ENCODE assay signal across 13 cellular contexts in the genomic region with DNA sequence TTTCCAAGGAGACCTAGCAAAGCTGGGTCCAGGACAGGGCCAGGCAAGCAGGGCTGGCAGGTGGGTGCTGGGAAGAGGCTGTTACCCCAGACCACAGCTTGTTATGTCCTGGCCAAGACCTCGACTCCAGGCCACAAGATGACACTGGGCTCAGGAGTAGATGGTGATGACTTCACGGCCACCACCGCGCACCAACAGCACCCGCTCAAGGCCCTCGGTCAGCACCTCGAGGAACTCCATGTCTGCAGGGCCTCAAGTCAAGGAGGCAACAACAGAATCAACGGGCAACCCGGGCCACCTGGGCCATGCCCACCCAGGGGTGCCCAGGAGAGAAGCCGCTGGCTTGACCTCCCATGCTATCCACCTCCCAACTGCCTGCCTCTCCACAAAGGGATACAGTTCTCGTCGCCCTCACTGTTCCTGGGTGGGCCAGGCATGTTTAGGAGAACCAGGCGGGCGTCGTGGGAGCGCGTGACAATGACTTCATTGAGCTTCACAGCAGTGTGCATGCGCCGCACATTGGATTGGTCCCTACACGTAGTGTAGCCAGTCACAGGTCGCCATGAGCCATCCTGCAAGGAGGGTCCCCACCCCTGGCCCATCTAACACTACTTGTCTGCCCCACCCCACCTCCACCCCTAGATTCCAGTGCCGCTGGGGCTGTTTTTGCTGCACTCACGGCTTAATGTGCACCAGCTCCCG. TPM values are rescaled to one million over a fixed set of nuclear protein-coding genes. Genes with fewer than 3 reads are reported as not detected.
DNase-seq lines count a peak whose midpoint lies in the region; ATAC-seq and TF ChIP-seq lines count a peak whose summit lies in the region.
"Had no signal": no experiment of that assay in that cellular context is flagged by ENCODE, and none has a peak within 500 bp of the region (broad histone marks: within the 10 kb centered on the region; RNA-seq: fewer than 3 reads in every experiment).

No MANE protein-coding gene starts in this region.

- peaks cover 33% of the 10 kb centered on the region for H3K36me3 ChIP-seq in mammary epithelial cell (ENCODE audit: insufficient read depth, low read length)
- H3K36me3 ChIP-seq in mesenchymal stem cell (ENCODE audit: control insufficient read depth in 1 of 2, insufficient read depth in 2 of 2, low read depth in 1 of 2, low read length in 2 of 2) = peaks cover 89 to 97% of the 10 kb centered on the region in 2 experiments
- peaks cover 72 to 89% (median 76%) of the 10 kb centered on the region in 3 donors for H3K36me3 ChIP-seq in tibial artery

- peaks cover 11% of the 10 kb centered on the region for H3K79me2 ChIP-seq in mammary epithelial cell (ENCODE audit: insufficient read depth, low read length)

- WGBS in mammary epithelial cell (ENCODE audit: low coverage, missing lambda C conversion rate) = 84% methylated on average over 23 of the region's 24 CpGs
- WGBS in mesenchymal stem cell = 96% methylated on average over 24 of the region's 24 CpGs

- H3K4me2 ChIP-seq in mammary epithelial cell (ENCODE audit: insufficient read depth, low read depth, low read length) = no peak overlapping the region
- no peak overlapping the region for H3K4me2 ChIP-seq in mesenchymal stem cell (ENCODE audit: low read length, poor library complexity, severe bottlenecking)

- H3K4me3 ChIP-seq in mammary epithelial cell (replicated peaks in 1 of 3; ENCODE audit: insufficient read depth in 1 of 3, low read depth in 2 of 3, low read length in 3 of 3) = no peak overlapping the region
- no peak overlapping the region for H3K4me3 ChIP-seq in mesenchymal stem cell (ENCODE audit: insufficient read depth in 1 of 2, low read depth in 1 of 2, low read length in 2 of 2)
- H3K4me3 ChIP-seq in tibial artery = no peak overlapping the region

- intact Hi-C loops in mammary epithelial cell (cut with micrococcal nuclease) = no loop called here
- intact Hi-C loops in tibial artery (cut with DNase I; ENCODE audit: low total_unique reads) = no loop called here

- CTCF ChIA-PET in mammary epithelial cell (lab: Charles Lee; ENCODE audit: low non-redundant PET) = no interaction called here

- H4K20me1 ChIP-seq in mammary epithelial cell (ENCODE audit: insufficient read depth, low read length) = no peaks in the 10 kb centered on the region

- H3K9ac ChIP-seq in mammary epithelial cell (ENCODE audit: insufficient read depth, low read length) (no peak overlapping the region), mesenchymal stem cell (ENCODE audit: low read length) (peak overlapping the region; percentile 65)

- H4K91ac ChIP-seq in mesenchymal stem cell (ENCODE audit: low read length) = no peak overlapping the region

- no peak overlapping the region for H3K18ac ChIP-seq in mesenchymal stem cell (ENCODE audit: low read depth in 1 of 2, low read length in 2 of 2)

- H3K4me1 ChIP-seq in mammary epithelial cell (ENCODE audit: insufficient read depth, low read length) (no peaks in the 10 kb centered on the region), mesenchymal stem cell (ENCODE audit: control insufficient read depth, insufficient read depth, low read depth, low read length) (peaks cover 21% of the 10 kb centered on the region), tibial artery (peaks cover 0 to 23% (median 18%) of the 10 kb centered on the region in 4 donors)
- H3K4me1 ChIP-seq: foreskin keratinocyte had no signal

- H3K9me3 ChIP-seq in mammary epithelial cell (replicated peaks; ENCODE audit: insufficient read depth, low read length) = no peaks in the 10 kb centered on the region
- H3K9me3 ChIP-seq in mesenchymal stem cell (ENCODE audit: control insufficient read depth, low read length) = no peaks in the 10 kb centered on the region
- no peaks in the 10 kb centered on the region for H3K9me3 ChIP-seq in tibial artery

- H2BK5ac ChIP-seq in mesenchymal stem cell (ENCODE audit: low read depth, low read length, poor library complexity, severe bottlenecking) = no peak overlapping the region

- in situ Hi-C loops in mammary epithelial cell (cut with MboI; ENCODE audit: low sequenced_read_pairs in 2 of 2) (loop anchor here in 1 of 2 donors (25.0 kb wide), 1 partner anchor 433 kb away; no protein-coding TSS in a partner anchor), G401 (cut with HindIII; ENCODE audit: low sequenced_read_pairs) (no loop called here)

- H3K23ac ChIP-seq in mesenchymal stem cell (ENCODE audit: low read length in 2 of 2) = no peak overlapping the region

- H3K79me1 ChIP-seq in mesenchymal stem cell (replicated peaks; ENCODE audit: low read length, poor library complexity, severe bottlenecking) = peaks cover 45% of the 10 kb centered on the region

- no peak overlapping the region for H2BK120ac ChIP-seq in mesenchymal stem cell (ENCODE audit: low read depth, low read length)

- dilution Hi-C loops in mammary epithelial cell (cut with HindIII; ENCODE audit: low sequenced_read_pairs) = no loop called here

- BruUV-seq in mammary epithelial cell (replicated peaks; lab: Mats Ljungman, UMichigan) = TSS peak; percentile 27

- H4K8ac ChIP-seq in mesenchymal stem cell (ENCODE audit: low read length) = no peak overlapping the region

- no peak overlapping the region for H2BK12ac ChIP-seq in mesenchymal stem cell (ENCODE audit: low read length in 2 of 2)

- no peak overlapping the region for H2BK15ac ChIP-seq in mesenchymal stem cell (ENCODE audit: low read depth, poor library complexity, severe bottlenecking)

- no peak for ATAC-seq in GM18498 (IDR thresholded peaks at IDR 0.05; ENCODE audit: unreplicated experiment)
- ATAC-seq: activated naive CD4-positive, alpha-beta T cell treated with anti-CD3 and anti-CD28 coated beads, Interleukin-2, amount 50 U/mL, for 72 hours; foreskin keratinocyte had no signal

- no peak overlapping the region for H3K14ac ChIP-seq in mesenchymal stem cell (ENCODE audit: low read length in 2 of 2)

- H3K4ac ChIP-seq in mesenchymal stem cell (ENCODE audit: low read depth in 1 of 2, low read length in 2 of 2) = no peak overlapping the region

- H2AFZ ChIP-seq in mammary epithelial cell (ENCODE audit: low read depth, low read length) (no peak overlapping the region), mesenchymal stem cell (ENCODE audit: low read depth, low read length) (no peak overlapping the region)

- DNase-seq in mammary epithelial cell = no peak
- no peak for DNase-seq in mesenchymal stem cell
- DNase-seq in tibial artery = peak in 1 of 2 donors; percentile 19
- no peak for DNase-seq in NCI-H1092 treated with DMSO at 0.1 percent for 48 hours (lab: John Stamatoyannopoulos, UW)
- no peak for DNase-seq in G401 (ENCODE audit: low spot score)
- DNase-seq: foreskin keratinocyte, GDM1 had no signal

- no peak for TF ChIP-seq CTCF in mammary epithelial cell (conservative IDR thresholded peaks at IDR 0.05 in 1 of 2, IDR thresholded peaks at IDR 0.05 in 1 of 2; ENCODE audit: extremely low read depth in 1 of 2, insufficient read depth in 1 of 2, low read depth in 1 of 2, low read length in 2 of 2)
- no peak for TF ChIP-seq CTCF in tibial artery (IDR thresholded peaks at IDR 0.05)

- H3K27ac ChIP-seq in mammary epithelial cell (ENCODE audit: insufficient read depth, low read depth, low read length) (no peak overlapping the region), mesenchymal stem cell (ENCODE audit: low read length, poor library complexity, severe bottlenecking) (no peak overlapping the region), tibial artery (peak overlapping the region; percentile 80 to 83)
- H3K27ac ChIP-seq: foreskin keratinocyte had no signal

- no peak overlapping the region for H2AK5ac ChIP-seq in mesenchymal stem cell (ENCODE audit: low read length, severe bottlenecking)

- H3K27me3 ChIP-seq in mammary epithelial cell (ENCODE audit: insufficient read depth, low read length) (no peaks in the 10 kb centered on the region), mesenchymal stem cell (ENCODE audit: control insufficient read depth in 1 of 2, insufficient read depth in 1 of 2, low read length in 2 of 2) (no peaks in the 10 kb centered on the region), tibial artery (no peaks in the 10 kb centered on the region)
- H3K27me3 ChIP-seq: foreskin keratinocyte had no signal

RNA-seq across cellular contexts. Expression of gene LCAT, which starts 0.9 kb away (rescaled TPM):
- total RNA-seq in mammary epithelial cell = 10 to 100 TPM; 13.0 to 43.9 TPM
- 9.3 TPM for polyA plus RNA-seq in mammary epithelial cell
- polyA minus RNA-seq in mammary epithelial cell = 0.72 TPM
- polyA plus RNA-seq in mesenchymal stem cell (2013, experiment 1 of 2) = 11.5 TPM
- polyA plus RNA-seq in mesenchymal stem cell (2013, experiment 2 of 2) = 10.8 TPM
- total RNA-seq in G401 (2014; rRNA removed; shearing (Covaris generic)) = 6.0 and 8.1 TPM in 2 replicates

RNA-seq across cellular contexts. Expression of gene PSMB10, which starts 8.2 kb away (rescaled TPM):
- total RNA-seq in mammary epithelial cell = 10 to 100 TPM in 1 of 2 donors, 1 to 10 TPM in 1; 9.2 to 23.8 TPM
- 15.7 TPM for polyA plus RNA-seq in mammary epithelial cell
- polyA minus RNA-seq in mammary epithelial cell = 4.5 TPM
- 102 TPM for polyA plus RNA-seq in mesenchymal stem cell (2013, experiment 1 of 2)
- 104 TPM for polyA plus RNA-seq in mesenchymal stem cell (2013, experiment 2 of 2)
- total RNA-seq in G401 (2014; rRNA removed; shearing (Covaris generic)) = 17.1 and 26.2 TPM in 2 replicates

RNA-seq across cellular contexts. Expression of gene CTRL, which starts 13.2 kb away (rescaled TPM):
- 1 to 10 TPM in 1 of 2 donors, under 1 TPM in 1; 0.17 to 1.2 TPM for total RNA-seq in mammary epithelial cell
- polyA plus RNA-seq in mammary epithelial cell = 0.46 TPM
- polyA minus RNA-seq in mammary epithelial cell = not detected
- 0.43 TPM for polyA plus RNA-seq in mesenchymal stem cell (2013, experiment 1 of 2)
- 0.38 TPM for polyA plus RNA-seq in mesenchymal stem cell (2013, experiment 2 of 2)
- total RNA-seq in G401 (2014; rRNA removed; shearing (Covaris generic)) = 0.18 TPM in 1 of 2 replicates, not detected in the other

RNA-seq across cellular contexts. Expression of gene SLC12A4, which starts 23.6 kb away (rescaled TPM):
- 100 to 1,000 TPM in 1 of 2 donors, 10 to 100 TPM in 1; 88.2 to 120 TPM for total RNA-seq in mammary epithelial cell
- 57.1 TPM for polyA plus RNA-seq in mammary epithelial cell
- 154 TPM for polyA minus RNA-seq in mammary epithelial cell
- 43.9 TPM for polyA plus RNA-seq in mesenchymal stem cell (2013, experiment 1 of 2)
- 45.1 TPM for polyA plus RNA-seq in mesenchymal stem cell (2013, experiment 2 of 2)
- total RNA-seq in G401 (2014; rRNA removed; shearing (Covaris generic)) = 30.0 and 46.2 TPM in 2 replicates

RNA-seq across cellular contexts. Expression of gene DPEP3, which starts 35.5 kb away (rescaled TPM):
- not detected for total RNA-seq in mammary epithelial cell
- polyA plus RNA-seq in mammary epithelial cell = not detected
- polyA minus RNA-seq in mammary epithelial cell = not detected
- polyA plus RNA-seq in mesenchymal stem cell (2013, experiment 1 of 2) = not detected
- polyA plus RNA-seq in mesenchymal stem cell (2013, experiment 2 of 2) = not detected
- total RNA-seq in G401 (2014; rRNA removed; shearing (Covaris generic)) = not detected in 2 replicates
- total RNA-seq: dermis microvascular lymphatic vessel endothelial cell, foreskin keratinocyte, neural crest cell, SK-MEL-5 had no signal
- polyA plus RNA-seq: foreskin keratinocyte, keratinocyte had no signal

Comparison
In these comparisons a context has a peak if more than half of its experiments do, and no peak if none do; other contexts are left out.
1. H3K27ac ChIP-seq: peak in tibial artery (2 of 2); none in mammary epithelial cell (single experiment) and mesenchymal stem cell (single experiment).